In the genomic region with DNA sequence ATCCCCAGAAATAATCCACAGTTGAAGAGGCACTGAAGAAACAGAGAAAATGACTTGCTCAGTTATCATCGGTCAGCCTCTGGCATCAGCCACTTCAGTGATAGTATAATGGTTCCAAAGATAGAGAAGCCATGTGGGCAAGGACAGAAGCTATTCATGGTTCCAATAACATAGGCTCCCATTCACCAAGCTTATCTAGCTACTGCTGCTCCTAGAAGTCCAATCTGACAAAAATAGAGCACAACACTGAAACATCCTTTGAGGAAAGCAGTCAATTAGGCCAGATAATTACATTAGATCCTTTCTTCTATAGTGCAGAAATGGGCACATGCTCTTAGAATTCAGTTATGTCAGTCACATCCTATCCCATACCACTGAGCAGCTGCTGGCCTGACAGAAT, we compare ENCODE assay signal across 22 cellular contexts. TPM values are rescaled to one million over a fixed set of nuclear protein-coding genes. Genes with fewer than 3 reads are reported as not detected.
"Had no signal": no experiment of that assay in that cellular context is flagged by ENCODE, and none has a peak within 500 bp of the region (broad histone marks: within the 10 kb centered on the region; RNA-seq: fewer than 3 reads in every experiment).

No MANE protein-coding gene starts in this region.

- H3K4me3 ChIP-seq: mucosa of descending colon, neural progenitor cell, prostate gland, right lobe of liver, SK-N-MC, spleen, suprapubic skin, transverse colon had no signal

- H3K27ac ChIP-seq: foreskin keratinocyte, neural progenitor cell, prostate gland, right lobe of liver, SK-N-MC, spleen, suprapubic skin, transverse colon had no signal

- H3K27me3 ChIP-seq: neural progenitor cell, right lobe of liver, spleen, suprapubic skin, transverse colon had no signal

- H3K4me1 ChIP-seq: foreskin keratinocyte, neural progenitor cell, prostate gland, right lobe of liver, spleen, suprapubic skin, transverse colon had no signal

- H3K9me3 ChIP-seq: mucosa of descending colon, prostate gland, right lobe of liver, spleen, suprapubic skin, transverse colon had no signal

- DNase-seq: activated CD4-positive, alpha-beta T cell treated with anti-CD3 and anti-CD28 coated beads for 36 hours; activated CD4-positive, alpha-beta T cell treated with anti-CD3 and anti-CD28 coated beads, Interleukin-2, amount 50 U/mL, for 48 hours; activated gamma-delta T cell treated with Interleukin-2 at 50 U/mL for 16 hours; activated T-cell treated with anti-CD3 and anti-CD28 coated beads for 4 hours; amniotic stem cell; endodermal cell; foreskin keratinocyte; mammary epithelial cell; mucosa of descending colon; naive thymus-derived CD4-positive, alpha-beta T cell; right lobe of liver; spleen; stimulated activated naive CD8-positive, alpha-beta T cell treated with anti-CD3 and anti-CD28 coated beads, Interleukin-15, Interleukin-2, amounts not matched to agents 100 U/mL and 50 U/mL, for 24 hours; transverse colon had no signal

- ATAC-seq: activated CD4-positive, alpha-beta T cell treated with anti-CD3 and anti-CD28 coated beads for 36 hours; foreskin keratinocyte; left lobe of liver; mucosa of descending colon; naive thymus-derived CD4-positive, alpha-beta T cell; right lobe of liver; stimulated activated naive CD8-positive, alpha-beta T cell treated with anti-CD3 and anti-CD28 coated beads, Interleukin-15, Interleukin-2, amounts not matched to agents 100 U/mL and 50 U/mL, for 24 hours; WTC11 had no signal

RNA-seq across cellular contexts. Expression of gene CRB1, which starts 33.5 kb away (rescaled TPM):
- total RNA-seq: activated T-helper 1 cell treated with anti-CD3 and anti-CD28 coated beads, Interleukin-12 subunit alpha, Interleukin-12 subunit beta, Interleukin-2, Interleukin-4 antibody, amounts not matched to agents 30 ng/mL and 10 ng/mL and 1 ng/mL, durations not matched to agents 14 hours and 24 hours and 36 hours; endodermal cell; foreskin keratinocyte; left lobe of liver; osteoblast had no signal
- polyA plus RNA-seq: foreskin keratinocyte, mammary epithelial cell had no signal
